ENCODE assay signal across 8 cellular contexts in the genomic region with DNA sequence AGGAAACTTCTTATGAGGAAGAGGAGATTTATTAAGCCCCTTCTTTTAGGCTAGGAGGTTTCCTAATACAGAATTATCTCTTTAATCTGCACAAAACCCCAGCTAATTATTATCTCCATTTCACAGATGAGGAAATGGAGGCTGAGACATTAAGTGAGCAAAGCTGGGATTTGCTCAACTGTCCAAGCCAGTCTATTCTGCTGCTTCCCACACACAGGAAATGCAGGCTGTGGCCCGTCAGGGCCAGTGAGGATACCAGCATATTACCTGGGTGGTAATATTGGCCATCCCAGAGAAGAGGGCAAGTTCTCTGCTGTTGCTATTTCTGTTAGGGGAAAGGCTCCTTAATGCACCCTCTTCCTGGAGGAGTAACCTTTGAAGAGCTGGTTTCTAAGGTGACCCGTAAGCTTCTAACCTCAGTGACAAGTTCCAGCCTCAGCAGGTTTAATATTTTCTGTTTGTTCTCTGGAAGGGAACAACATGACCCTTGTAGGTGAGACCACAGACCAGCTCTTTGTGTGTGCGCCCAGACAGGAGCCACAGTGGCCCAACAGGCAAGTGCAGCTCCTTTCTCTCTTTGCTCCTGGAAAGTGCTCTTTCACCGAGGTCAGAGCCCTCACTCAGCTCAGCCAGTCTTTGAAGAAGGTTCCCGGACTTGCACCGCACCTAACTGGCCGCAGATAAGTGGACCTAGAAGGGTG. TPM values are rescaled to one million over a fixed set of nuclear protein-coding genes. Genes with fewer than 3 reads are reported as not detected.
DNase-seq lines count a peak whose midpoint lies in the region; ATAC-seq, FAIRE-seq and TF ChIP-seq lines count a peak whose summit lies in the region.

No MANE protein-coding gene starts in this region.

- H3K27me3 ChIP-seq in bronchial epithelial cell (ENCODE audit: control insufficient read depth, insufficient read depth, low read length) = no peaks in the 10 kb centered on the region

- H3K9me3 Mint-ChIP-seq in activated CD8-positive, alpha-beta memory T cell treated with anti-CD3 and anti-CD28 coated beads, Interleukin-2, amount 10 ng/mL, durations not matched to agents 7 days and 5 days (ENCODE audit: low read depth) = no peaks in the 10 kb centered on the region
- no peaks in the 10 kb centered on the region for H3K9me3 Mint-ChIP-seq in stimulated activated naive B cell treated with anti-CD40 and anti-IgM and Interleukin-4, amounts not matched to agents 10 μg/mL and 1 μg/mL and 100 μg/mL, for 72 hours

- no peaks in the 10 kb centered on the region for H3K4me1 Mint-ChIP-seq in activated CD8-positive, alpha-beta memory T cell treated with anti-CD3 and anti-CD28 coated beads, Interleukin-2, amount 10 ng/mL, durations not matched to agents 7 days and 5 days
- peaks cover 39 to 66% of the 10 kb centered on the region in 2 donors for H3K4me1 Mint-ChIP-seq in stimulated activated naive B cell treated with anti-CD40 and anti-IgM and Interleukin-4, amounts not matched to agents 10 μg/mL and 1 μg/mL and 100 μg/mL, for 72 hours

- no peaks in the 10 kb centered on the region for H3K36me3 Mint-ChIP-seq in activated CD8-positive, alpha-beta memory T cell treated with anti-CD3 and anti-CD28 coated beads, Interleukin-2, amount 10 ng/mL, durations not matched to agents 7 days and 5 days
- H3K36me3 Mint-ChIP-seq in stimulated activated naive B cell treated with anti-CD40 and anti-IgM and Interleukin-4, amounts not matched to agents 10 μg/mL and 1 μg/mL and 100 μg/mL, for 72 hours = peaks cover 2 to 3% of the 10 kb centered on the region in 2 donors

- H3K4me3 ChIP-seq in bronchial epithelial cell (ENCODE audit: low read depth, low read length) = no peak overlapping the region

- no peak for TF ChIP-seq CTCF in bronchial epithelial cell (IDR thresholded peaks at IDR 0.05; ENCODE audit: insufficient read depth, low read length, severe bottlenecking)

- H3K27ac Mint-ChIP-seq in activated CD8-positive, alpha-beta memory T cell treated with anti-CD3 and anti-CD28 coated beads, Interleukin-2, amount 10 ng/mL, durations not matched to agents 7 days and 5 days = no peak overlapping the region
- peak overlapping the region; percentile 97 for H3K27ac Mint-ChIP-seq in stimulated activated naive B cell treated with anti-CD40 and anti-IgM and Interleukin-4, amounts not matched to agents 10 μg/mL and 1 μg/mL and 100 μg/mL, for 72 hours

- DNase-seq in activated CD8-positive, alpha-beta memory T cell treated with anti-CD3 and anti-CD28 coated beads, Interleukin-2, amount 10 ng/mL, durations not matched to agents 7 days and 5 days = no peak
- DNase-seq in activated CD8-positive, alpha-beta memory T cell treated with anti-CD3 and anti-CD28 coated beads, Interleukin-2, amount 50 U/mL, for 4 hours = no peak
- peak; percentile 38 for DNase-seq in bronchial epithelial cell (ENCODE audit: low read depth)
- no peak for DNase-seq in stimulated activated naive B cell treated with anti-CD40 and anti-IgM and Interleukin-4, amounts not matched to agents 10 μg/mL and 1 μg/mL and 100 μg/mL, for 72 hours
- no peak for DNase-seq in RCC 7860 (ENCODE audit: low spot score)
- DNase-seq in stimulated activated CD4-positive, alpha-beta T cell treated with anti-CD3 and anti-CD28 coated beads, Interleukin-1b, Interleukin-23, amount 100 ng/mL, for 48 hours = no peak

- no peaks in the 10 kb centered on the region for H3K36me3 ChIP-seq in bronchial epithelial cell (ENCODE audit: control insufficient read depth, insufficient read depth, low read length)

- FAIRE-seq in bronchial epithelial cell (lab: Jason Lieb, UNC) (no peak), RCC 7860 (lab: Jason Lieb, UNC) (no peak)

- CTCF ChIA-PET in activated CD8-positive, alpha-beta memory T cell treated with anti-CD3 and anti-CD28 coated beads, Interleukin-2, amount 10 ng/mL, durations not matched to agents 7 days and 5 days (lab: Charles Lee) = interaction anchor here (1.3 kb wide), 1 partner anchor 11 kb away, joined by 3 read pairs; no protein-coding TSS in a partner anchor

- H3K4me3 Mint-ChIP-seq in activated CD8-positive, alpha-beta memory T cell treated with anti-CD3 and anti-CD28 coated beads, Interleukin-2, amount 10 ng/mL, durations not matched to agents 7 days and 5 days = peak overlapping the region; percentile 43
- peak overlapping the region; percentile 81 to 89 for H3K4me3 Mint-ChIP-seq in stimulated activated naive B cell treated with anti-CD40 and anti-IgM and Interleukin-4, amounts not matched to agents 10 μg/mL and 1 μg/mL and 100 μg/mL, for 72 hours

- H3K27me3 Mint-ChIP-seq in activated CD8-positive, alpha-beta memory T cell treated with anti-CD3 and anti-CD28 coated beads, Interleukin-2, amount 10 ng/mL, durations not matched to agents 7 days and 5 days = peaks cover 2% of the 10 kb centered on the region
- H3K27me3 Mint-ChIP-seq in stimulated activated naive B cell treated with anti-CD40 and anti-IgM and Interleukin-4, amounts not matched to agents 10 μg/mL and 1 μg/mL and 100 μg/mL, for 72 hours = no peaks in the 10 kb centered on the region

- peak; percentile 27 for ATAC-seq in activated CD8-positive, alpha-beta memory T cell treated with anti-CD3 and anti-CD28 coated beads, Interleukin-2, amount 10 ng/mL, durations not matched to agents 7 days and 5 days
- ATAC-seq in HG03025 (IDR thresholded peaks at IDR 0.05; ENCODE audit: low FRiP score, unreplicated experiment) = peak; percentile 41
- ATAC-seq in stimulated activated naive B cell treated with anti-CD40 and anti-IgM and Interleukin-4, amounts not matched to agents 10 μg/mL and 1 μg/mL and 100 μg/mL, for 72 hours (replicated peaks) = peak; percentile 35 to 43
- no peak for ATAC-seq in SK-N-SH treated with all-trans-retinoic acid at 6 μM for 48 hours

TF ChIP-seq in SK-N-SH treated with all-trans-retinoic acid at 6 μM for 48 hours, 23 proteins besides CTCF, POLR2A, EP300 and RAD21:
- TF ChIP-seq TOX (CRISPR knock-in tag; IDR thresholded peaks at IDR 0.05; ENCODE audit: borderline replicate concordance) = no peak
- TF ChIP-seq CSDC2 (CRISPR knock-in tag; IDR thresholded peaks at IDR 0.05) = no peak
- no peak for TF ChIP-seq GLIS3 (CRISPR knock-in tag; IDR thresholded peaks at IDR 0.05)
- no peak for TF ChIP-seq ARNTL (CRISPR knock-in tag; IDR thresholded peaks at IDR 0.05; ENCODE audit: borderline replicate concordance, low read depth)
- TF ChIP-seq, protein P1, sequence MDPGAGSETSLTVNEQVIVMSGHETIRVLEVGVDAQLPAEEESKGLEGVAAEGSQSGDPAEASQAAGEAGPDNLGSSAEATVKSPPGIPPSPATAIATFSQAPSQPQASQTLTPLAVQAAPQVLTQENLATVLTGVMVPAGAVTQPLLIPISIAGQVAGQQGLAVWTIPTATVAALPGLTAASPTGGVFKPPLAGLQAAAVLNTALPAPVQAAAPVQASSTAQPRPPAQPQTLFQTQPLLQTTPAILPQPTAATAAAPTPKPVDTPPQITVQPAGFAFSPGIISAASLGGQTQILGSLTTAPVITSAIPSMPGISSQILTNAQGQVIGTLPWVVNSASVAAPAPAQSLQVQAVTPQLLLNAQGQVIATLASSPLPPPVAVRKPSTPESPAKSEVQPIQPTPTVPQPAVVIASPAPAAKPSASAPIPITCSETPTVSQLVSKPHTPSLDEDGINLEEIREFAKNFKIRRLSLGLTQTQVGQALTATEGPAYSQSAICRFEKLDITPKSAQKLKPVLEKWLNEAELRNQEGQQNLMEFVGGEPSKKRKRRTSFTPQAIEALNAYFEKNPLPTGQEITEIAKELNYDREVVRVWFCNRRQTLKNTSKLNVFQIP (CRISPR knock-in tag; IDR thresholded peaks at IDR 0.05; ENCODE audit: borderline replicate concordance, low read depth) = no peak
- TF ChIP-seq, protein P2, sequence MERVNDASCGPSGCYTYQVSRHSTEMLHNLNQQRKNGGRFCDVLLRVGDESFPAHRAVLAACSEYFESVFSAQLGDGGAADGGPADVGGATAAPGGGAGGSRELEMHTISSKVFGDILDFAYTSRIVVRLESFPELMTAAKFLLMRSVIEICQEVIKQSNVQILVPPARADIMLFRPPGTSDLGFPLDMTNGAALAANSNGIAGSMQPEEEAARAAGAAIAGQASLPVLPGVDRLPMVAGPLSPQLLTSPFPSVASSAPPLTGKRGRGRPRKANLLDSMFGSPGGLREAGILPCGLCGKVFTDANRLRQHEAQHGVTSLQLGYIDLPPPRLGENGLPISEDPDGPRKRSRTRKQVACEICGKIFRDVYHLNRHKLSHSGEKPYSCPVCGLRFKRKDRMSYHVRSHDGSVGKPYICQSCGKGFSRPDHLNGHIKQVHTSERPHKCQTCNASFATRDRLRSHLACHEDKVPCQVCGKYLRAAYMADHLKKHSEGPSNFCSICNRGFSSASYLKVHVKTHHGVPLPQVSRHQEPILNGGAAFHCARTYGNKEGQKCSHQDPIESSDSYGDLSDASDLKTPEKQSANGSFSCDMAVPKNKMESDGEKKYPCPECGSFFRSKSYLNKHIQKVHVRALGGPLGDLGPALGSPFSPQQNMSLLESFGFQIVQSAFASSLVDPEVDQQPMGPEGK (CRISPR knock-in tag; IDR thresholded peaks at IDR 0.05; ENCODE audit: borderline replicate concordance) = no peak
- no peak for TF ChIP-seq RARB (CRISPR knock-in tag; IDR thresholded peaks at IDR 0.05)

RNA-seq across cellular contexts. Expression of a gene that starts 35.6 kb away (rescaled TPM):
- total RNA-seq in activated CD8-positive, alpha-beta memory T cell treated with anti-CD3 and anti-CD28 coated beads, Interleukin-2, amount 10 ng/mL, durations not matched to agents 7 days and 5 days = under 1 TPM in 1 of 2 experiments, not detected in 1; 0.14 TPM
- total RNA-seq in bronchial epithelial cell = 17.1 and 22.4 TPM in 2 replicates

Comparison
In these comparisons a context has a peak if more than half of its experiments do, and no peak if none do; other contexts are left out.
1. RNA of a gene that starts 35.6 kb away (total RNA-seq): 17.1 to 22.4 TPM in bronchial epithelial cell; 0.14 TPM in activated CD8-positive, alpha-beta memory T cell treated with anti-CD3 and anti-CD28 coated beads, Interleukin-2, amount 10 ng/mL, durations not matched to agents 7 days and 5 days; every median in the first group is over 10 times any median in the second.